16 cellular contexts compared by ENCODE assay signal in the genomic region with DNA sequence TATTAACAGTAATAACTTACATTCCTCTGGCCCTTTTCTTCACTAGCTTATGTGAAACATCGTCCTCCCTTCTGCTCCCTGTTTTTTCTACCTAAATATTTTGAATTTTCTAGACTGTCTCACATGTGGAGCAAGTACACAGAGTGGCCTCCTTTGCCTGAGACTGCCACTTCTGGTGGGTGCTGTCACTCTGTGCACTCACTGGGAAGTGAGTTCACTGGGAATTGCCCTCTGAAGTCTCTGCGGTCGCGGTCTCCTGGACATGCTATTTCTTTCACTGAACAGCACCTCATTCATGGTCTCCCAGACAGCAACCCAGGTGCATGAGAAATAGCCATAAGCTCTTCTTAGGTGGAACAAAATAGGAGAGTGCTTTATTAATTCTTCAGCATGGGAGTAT.
DNase-seq lines count a peak whose midpoint lies in the region; ATAC-seq and TF ChIP-seq lines count a peak whose summit lies in the region.
"Had no signal": no experiment of that assay in that cellular context is flagged by ENCODE, and none has a peak within 500 bp of the region (broad histone marks: within the 10 kb centered on the region; RNA-seq: fewer than 3 reads in every experiment).

No MANE protein-coding gene starts in this region.

- intact Hi-C loops in Right ventricle myocardium superior (cut with DNase I) = no loop called here
- intact Hi-C loops in left ventricle myocardium inferior (cut with micrococcal nuclease) = no loop called here
- intact Hi-C loops in upper lobe of right lung (cut with DNase I) = no loop called here

- no peak overlapping the region for H3K27ac ChIP-seq in left ventricle myocardium inferior (replicated peaks)
- no peak overlapping the region for H3K27ac ChIP-seq in upper lobe of right lung
- H3K27ac ChIP-seq: BLaER1 had no signal

- H3K9me3 Mint-ChIP-seq in activated T-cell treated with anti-CD3 and anti-CD28 coated beads, Interleukin-2, amount 50 U/mL, for 72 hours = peaks cover under 1 to 4% of the 10 kb centered on the region in 2 donors

- H3K36me3 Mint-ChIP-seq in activated T-cell treated with anti-CD3 and anti-CD28 coated beads, Interleukin-2, amount 50 U/mL, for 72 hours (ENCODE audit: insufficient read depth in 2 of 2) = no peaks in the 10 kb centered on the region
- H3K36me3 Mint-ChIP-seq: CD8-positive, alpha-beta memory T cell had no signal

- H3K4me1 ChIP-seq in left ventricle myocardium inferior = peaks cover 7% of the 10 kb centered on the region
- no peaks in the 10 kb centered on the region for H3K4me1 ChIP-seq in upper lobe of right lung
- H3K4me1 ChIP-seq: BLaER1, Caco-2 had no signal

- H3K9me3 ChIP-seq in left ventricle myocardium inferior (replicated peaks) = no peaks in the 10 kb centered on the region
- no peaks in the 10 kb centered on the region for H3K9me3 ChIP-seq in upper lobe of right lung
- H3K9me3 ChIP-seq: BLaER1, Caco-2 had no signal

- no peak overlapping the region for H3K27ac Mint-ChIP-seq in activated T-cell treated with anti-CD3 and anti-CD28 coated beads, Interleukin-2, amount 50 U/mL, for 72 hours
- H3K27ac Mint-ChIP-seq: CD8-positive, alpha-beta memory T cell; HFFc6 had no signal

- TF ChIP-seq CTCF in left ventricle myocardium inferior (IDR thresholded peaks at IDR 0.05; ENCODE audit: borderline replicate concordance) (no peak), upper lobe of right lung (IDR thresholded peaks at IDR 0.05) (no peak)

- H3K4me3 ChIP-seq in left ventricle myocardium inferior (no peak overlapping the region), upper lobe of right lung (no peak overlapping the region)
- H3K4me3 ChIP-seq: BLaER1 had no signal

- no peaks in the 10 kb centered on the region for H3K36me3 ChIP-seq in left ventricle myocardium inferior
- no peaks in the 10 kb centered on the region for H3K36me3 ChIP-seq in upper lobe of right lung
- H3K36me3 ChIP-seq: BLaER1 had no signal

- H3K27me3 Mint-ChIP-seq in activated T-cell treated with anti-CD3 and anti-CD28 coated beads, Interleukin-2, amount 50 U/mL, for 72 hours (ENCODE audit: low read depth) = no peaks in the 10 kb centered on the region
- H3K27me3 Mint-ChIP-seq: CD8-positive, alpha-beta memory T cell had no signal

- H3K4me1 Mint-ChIP-seq in activated T-cell treated with anti-CD3 and anti-CD28 coated beads, Interleukin-2, amount 50 U/mL, for 72 hours (ENCODE audit: low read depth) = no peaks in the 10 kb centered on the region
- H3K4me1 Mint-ChIP-seq: CD8-positive, alpha-beta memory T cell had no signal

- no peak overlapping the region for H3K4me3 Mint-ChIP-seq in activated T-cell treated with anti-CD3 and anti-CD28 coated beads, Interleukin-2, amount 50 U/mL, for 72 hours
- H3K4me3 Mint-ChIP-seq: CD8-positive, alpha-beta memory T cell; HFFc6 had no signal

- no peaks in the 10 kb centered on the region for H3K27me3 ChIP-seq in left ventricle myocardium inferior (ENCODE audit: low read depth)
- no peaks in the 10 kb centered on the region for H3K27me3 ChIP-seq in upper lobe of right lung
- H3K27me3 ChIP-seq: BLaER1 had no signal

- peak; percentile 75 for ATAC-seq in Right ventricle myocardium superior (ENCODE audit: poor library complexity)
- ATAC-seq in upper lobe of right lung = peak; percentile 25
- no peak for ATAC-seq in activated T-cell treated with anti-CD3 and anti-CD28 coated beads, Interleukin-2, amount 50 U/mL, for 72 hours (replicated peaks in 1 of 2)

- DNase-seq in Right ventricle myocardium superior = no peak
- no peak for DNase-seq in left ventricle myocardium inferior
- peak; percentile 2 for DNase-seq in UCSD-AML1 (lab: John Stamatoyannopoulos, UW; ENCODE audit: unreplicated experiment)
- peak; percentile 44 for DNase-seq in left kidney (ENCODE audit: low read depth, low spot score)
- no peak for DNase-seq in upper lobe of right lung
- DNase-seq in NCI-H2196 (lab: John Stamatoyannopoulos, UW; ENCODE audit: unreplicated experiment) = no peak
- no peak for DNase-seq in activated T-cell treated with anti-CD3 and anti-CD28 coated beads, Interleukin-2, amount 50 U/mL, for 72 hours
- DNase-seq: 8988T; AML-193; Caco-2; CD8-positive, alpha-beta memory T cell; DND-41; GDM1; HCEC 1CT; HFFc6 had no signal

Comparison
In these comparisons a context has a peak if more than half of its experiments do, and no peak if none do; other contexts are left out.
1. ATAC-seq: peak in Right ventricle myocardium superior (single experiment) and upper lobe of right lung (single experiment); none in activated T-cell treated with anti-CD3 and anti-CD28 coated beads, Interleukin-2, amount 50 U/mL, for 72 hours (0 of 2).
2. DNase-seq: peak in UCSD-AML1 (single experiment) and left kidney (single experiment); none in Right ventricle myocardium superior (single experiment), left ventricle myocardium inferior (single experiment), upper lobe of right lung (single experiment), NCI-H2196 (single experiment) and activated T-cell treated with anti-CD3 and anti-CD28 coated beads, Interleukin-2, amount 50 U/mL, for 72 hours (0 of 2).